11 cellular contexts compared by ENCODE assay signal in the genomic region with DNA sequence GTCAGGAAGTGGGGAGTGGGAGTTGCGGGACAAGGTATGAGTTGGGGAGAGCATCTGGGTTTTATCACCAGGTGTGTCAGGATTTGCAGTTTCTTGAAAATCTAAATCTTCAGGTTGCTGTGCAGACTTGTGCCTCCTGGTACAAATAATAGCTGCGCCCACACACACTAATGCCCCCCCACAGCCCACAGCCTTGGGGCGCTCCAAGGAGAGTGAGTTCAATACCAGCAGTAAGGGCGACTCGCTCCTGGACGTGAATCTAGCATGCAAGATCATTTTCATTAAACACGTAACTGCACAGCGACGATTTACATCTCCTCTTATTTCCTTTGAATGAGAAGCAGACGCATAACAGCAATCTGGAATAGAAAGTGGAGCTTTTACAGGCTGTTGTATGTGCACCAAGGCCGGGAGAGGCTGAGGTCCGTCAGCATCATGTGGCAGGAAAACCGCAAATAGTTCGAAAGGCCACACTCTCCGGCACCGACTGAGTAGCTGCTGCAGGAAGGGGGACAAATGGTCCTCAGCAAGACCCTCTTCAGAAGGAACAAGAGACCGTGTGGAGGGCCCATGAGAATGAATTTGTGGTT.
A peak's percentile ranks its signal among the peaks of the same experiment; 100 is the strongest.
DNase-seq lines count a peak whose midpoint lies in the region; ATAC-seq and TF ChIP-seq lines count a peak whose summit lies in the region.
"Had no signal": no experiment of that assay in that cellular context is flagged by ENCODE, and none has a peak within 500 bp of the region (broad histone marks: within the 10 kb centered on the region; RNA-seq: fewer than 3 reads in every experiment).

No MANE protein-coding gene starts in this region.

- H3K27me3 ChIP-seq in endodermal cell (ENCODE audit: control insufficient read depth, insufficient read depth, low read length, poor library complexity, severe bottlenecking) = no peaks in the 10 kb centered on the region
- H3K27me3 ChIP-seq: pancreas had no signal

- no peaks in the 10 kb centered on the region for H3K36me3 ChIP-seq in endodermal cell (ENCODE audit: control insufficient read depth, insufficient read depth, low read length)
- H3K36me3 ChIP-seq: pancreas had no signal

- no peak overlapping the region for H3K4me3 ChIP-seq in GM12865 (ENCODE audit: low read depth, low read length)
- H3K4me3 ChIP-seq in endodermal cell (ENCODE audit: low read length) = no peak overlapping the region
- no peak overlapping the region for H3K4me3 ChIP-seq in skeletal muscle cell (ENCODE audit: low read depth, low read length)
- H3K4me3 ChIP-seq: pancreas had no signal

- H3K36me3 Mint-ChIP-seq in endodermal cell (ENCODE audit: low read depth) = no peaks in the 10 kb centered on the region
- no peaks in the 10 kb centered on the region for H3K36me3 Mint-ChIP-seq in activated CD4-positive, alpha-beta T cell treated with anti-CD3 and anti-CD28 coated beads, Interleukin-2, amount 10 ng/mL, durations not matched to agents 7 days and 5 days (ENCODE audit: low read depth)

- 74 to 79% methylated on average over 13 to 16 of the region's 17 CpGs for WGBS in endodermal cell (ENCODE audit: insufficient coverage in 1 of 2, insufficient read length in 1 of 2), 2 experiments

- H3K9me3 Mint-ChIP-seq in endodermal cell = no peaks in the 10 kb centered on the region
- no peaks in the 10 kb centered on the region for H3K9me3 Mint-ChIP-seq in activated CD4-positive, alpha-beta T cell treated with anti-CD3 and anti-CD28 coated beads, Interleukin-2, amount 10 ng/mL, durations not matched to agents 7 days and 5 days

- H3K27me3 Mint-ChIP-seq in endodermal cell (ENCODE audit: insufficient read depth) = peaks cover 14% of the 10 kb centered on the region
- H3K27me3 Mint-ChIP-seq in activated CD4-positive, alpha-beta T cell treated with anti-CD3 and anti-CD28 coated beads, Interleukin-2, amount 10 ng/mL, durations not matched to agents 7 days and 5 days = no peaks in the 10 kb centered on the region

- no peak overlapping the region for H3K27ac Mint-ChIP-seq in endodermal cell
- no peak overlapping the region for H3K27ac Mint-ChIP-seq in activated CD4-positive, alpha-beta T cell treated with anti-CD3 and anti-CD28 coated beads, Interleukin-2, amount 10 ng/mL, durations not matched to agents 7 days and 5 days

- DNase-seq in GM12865 (ENCODE audit: low read depth) (peak; percentile 11), MV-4-11 (lab: John Stamatoyannopoulos, UW) (peak; percentile 77), endodermal cell (peak; percentile 54), skeletal muscle cell (ENCODE audit: low read depth) (peak; percentile 21), pons (ENCODE audit: low spot score) (no peak), GM19238 (ENCODE audit: insufficient read length, low spot score) (no peak)
- DNase-seq in activated CD4-positive, alpha-beta T cell treated with anti-CD3 and anti-CD28 coated beads, Interleukin-2, amount 10 ng/mL, durations not matched to agents 7 days and 5 days = no peak
- DNase-seq: activated gamma-delta T cell treated with Interleukin-2 at 50 U/mL for 16 hours, DND-41, pancreas had no signal

- no peak overlapping the region for H3K4me3 Mint-ChIP-seq in endodermal cell
- H3K4me3 Mint-ChIP-seq in activated CD4-positive, alpha-beta T cell treated with anti-CD3 and anti-CD28 coated beads, Interleukin-2, amount 10 ng/mL, durations not matched to agents 7 days and 5 days = no peak overlapping the region

- CTCF ChIA-PET in activated CD4-positive, alpha-beta T cell treated with anti-CD3 and anti-CD28 coated beads, Interleukin-2, amount 10 ng/mL, durations not matched to agents 7 days and 5 days (lab: Charles Lee) = no interaction called here

- no peak overlapping the region for H3K9ac ChIP-seq in endodermal cell (ENCODE audit: extremely low read depth, low read length, poor library complexity, severe bottlenecking)

- ATAC-seq in HG02840 (IDR thresholded peaks at IDR 0.05; ENCODE audit: low FRiP score, unreplicated experiment) = no peak
- ATAC-seq: pancreas had no signal

- H3K9me3 ChIP-seq in endodermal cell (ENCODE audit: control insufficient read depth, low read length) = no peaks in the 10 kb centered on the region
- H3K9me3 ChIP-seq: pancreas had no signal

- no peak overlapping the region for H3K27ac ChIP-seq in endodermal cell (ENCODE audit: low read depth, low read length)
- H3K27ac ChIP-seq: pancreas had no signal

- H3K4me1 Mint-ChIP-seq in endodermal cell = peaks cover 61% of the 10 kb centered on the region
- H3K4me1 Mint-ChIP-seq in activated CD4-positive, alpha-beta T cell treated with anti-CD3 and anti-CD28 coated beads, Interleukin-2, amount 10 ng/mL, durations not matched to agents 7 days and 5 days = peaks cover 7% of the 10 kb centered on the region

- POLR2A ChIA-PET in activated CD4-positive, alpha-beta T cell treated with anti-CD3 and anti-CD28 coated beads, Interleukin-2, amount 10 ng/mL, durations not matched to agents 7 days and 5 days (lab: Charles Lee) = no interaction called here

- no peak for TF ChIP-seq CTCF in GM12865 (IDR thresholded peaks at IDR 0.05; ENCODE audit: insufficient read depth, low read depth, low read length, missing control alignments)
- TF ChIP-seq CTCF in endodermal cell (conservative IDR thresholded peaks at IDR 0.05) = no peak

- peaks cover 22% of the 10 kb centered on the region for H3K4me1 ChIP-seq in endodermal cell (ENCODE audit: control insufficient read depth, insufficient read depth, low read length)
- H3K4me1 ChIP-seq: pancreas had no signal

Comparison
In these comparisons a context has a peak if more than half of its experiments do, and no peak if none do; other contexts are left out.
1. DNase-seq: peak in GM12865 (single experiment), MV-4-11 (single experiment), endodermal cell (single experiment) and skeletal muscle cell (single experiment); none in pons (single experiment), GM19238 (single experiment) and activated CD4-positive, alpha-beta T cell treated with anti-CD3 and anti-CD28 coated beads, Interleukin-2, amount 10 ng/mL, durations not matched to agents 7 days and 5 days (single experiment).